ENCODE assay signal across 19 cellular contexts in the genomic region with DNA sequence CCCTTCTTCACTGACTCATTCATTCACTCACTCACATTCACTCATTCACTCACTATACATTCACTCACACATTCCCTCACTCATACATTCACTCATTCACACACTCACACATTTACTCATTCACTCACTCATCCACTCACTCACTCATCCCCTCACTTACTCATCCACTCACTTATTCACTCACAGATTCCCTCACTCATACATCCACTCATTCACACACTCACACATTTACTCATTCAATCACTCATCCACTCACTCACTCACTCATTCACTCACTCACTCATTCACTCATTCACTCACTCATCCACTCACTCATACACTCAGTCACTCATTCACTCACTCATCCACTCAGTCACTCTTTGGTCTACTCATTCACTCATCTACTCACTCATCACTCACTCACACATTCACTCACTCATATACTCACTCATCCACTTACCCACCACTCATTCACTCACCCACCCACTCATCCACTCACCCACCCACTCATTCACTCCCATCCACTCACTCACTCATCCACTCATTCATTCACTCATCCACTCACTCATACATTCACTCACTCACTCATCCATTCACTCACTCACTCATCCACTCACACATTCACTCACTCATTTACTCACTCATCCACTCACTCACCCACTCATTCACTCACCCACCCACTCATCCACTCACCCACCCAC. TPM values are rescaled to one million over a fixed set of nuclear protein-coding genes. Genes with fewer than 3 reads are reported as not detected.
A peak's percentile ranks its signal among the peaks of the same experiment; 100 is the strongest.
DNase-seq lines count a peak whose midpoint lies in the region; ATAC-seq lines count a peak whose summit lies in the region.
"Had no signal": no experiment of that assay in that cellular context is flagged by ENCODE, and none has a peak within 500 bp of the region (broad histone marks: within the 10 kb centered on the region; RNA-seq: fewer than 3 reads in every experiment).

No MANE protein-coding gene starts in this region.

- H3K4me3 Mint-ChIP-seq in activated naive CD4-positive, alpha-beta T cell treated with anti-CD3 and anti-CD28 coated beads for 36 hours = no peak overlapping the region
- H3K4me3 Mint-ChIP-seq: CD8-positive, alpha-beta memory T cell had no signal

- H3K4me1 Mint-ChIP-seq in activated naive CD4-positive, alpha-beta T cell treated with anti-CD3 and anti-CD28 coated beads for 36 hours (ENCODE audit: low read depth) = no peaks in the 10 kb centered on the region
- H3K4me1 Mint-ChIP-seq: CD8-positive, alpha-beta memory T cell had no signal

- DNase-seq in activated naive CD4-positive, alpha-beta T cell treated with anti-CD3 and anti-CD28 coated beads, Interleukin-2, amount 50 U/mL, for 72 hours (ENCODE audit: low spot score in 2 of 2) = no peak
- DNase-seq in activated naive CD4-positive, alpha-beta T cell treated with anti-CD3 and anti-CD28 coated beads for 36 hours = no peak
- DNase-seq in RKO (ENCODE audit: low spot score) (peak; percentile 51), 8988T (no peak)
- DNase-seq: C1 segment of cervical spinal cord, EL, KBM-7, NCI-H1694 treated with DMSO at 0.1 percent for 48 hours, NCI-H2107, NCI-H2227 treated with DMSO at 0.1 percent for 48 hours, NCI-H510A treated with DMSO at 0.1 percent for 48 hours, NCI-H774, OCI-M1, SIG-M5 had no signal

- H3K4me2 ChIP-seq in BLaER1 treated with 17β-estradiol and CSF1 and Interleukin-3, amounts not matched to agents 10 nM and 100 nM = peak overlapping the region in 7 of 11 experiments; percentile 14 to 91 (median 87); a peak in 9 of 22 replicates

- peaks cover 0 to 15% (median 8%) of the 10 kb centered on the region in 11 experiments; a peak in 9 of 22 replicates for H4K20me1 ChIP-seq in BLaER1 treated with 17β-estradiol and CSF1 and Interleukin-3, amounts not matched to agents 10 nM and 100 nM

- ATAC-seq in activated naive CD4-positive, alpha-beta T cell treated with anti-CD3 and anti-CD28 coated beads, Interleukin-2, amount 50 U/mL, for 72 hours = peak; percentile 73 to 76
- no peak for ATAC-seq in GM19455 (IDR thresholded peaks at IDR 0.05; ENCODE audit: unreplicated experiment)

- no peaks in the 10 kb centered on the region for H3K27me3 Mint-ChIP-seq in activated naive CD4-positive, alpha-beta T cell treated with anti-CD3 and anti-CD28 coated beads for 36 hours (ENCODE audit: low read depth)

- H3K27ac Mint-ChIP-seq in activated naive CD4-positive, alpha-beta T cell treated with anti-CD3 and anti-CD28 coated beads, Interleukin-2, amount 50 U/mL, for 72 hours = no peak overlapping the region
- no peak overlapping the region for H3K27ac Mint-ChIP-seq in activated naive CD4-positive, alpha-beta T cell treated with anti-CD3 and anti-CD28 coated beads for 36 hours
- H3K27ac Mint-ChIP-seq: CD8-positive, alpha-beta memory T cell had no signal

- H3K36me3 ChIP-seq in BLaER1 treated with 17β-estradiol and CSF1 and Interleukin-3, amounts not matched to agents 10 nM and 100 nM = peaks cover 0 to 3% (median 0%) of the 10 kb centered on the region in 11 experiments; a peak in 1 of 22 replicates
- H3K36me3 ChIP-seq in mucosa of rectum (ENCODE audit: control insufficient read depth in 2 of 2, insufficient read depth in 2 of 2, low read length in 2 of 2) = no peaks in the 10 kb centered on the region

- peaks cover 7 to 8% of the 10 kb centered on the region in 2 donors for H3K36me3 Mint-ChIP-seq in activated naive CD4-positive, alpha-beta T cell treated with anti-CD3 and anti-CD28 coated beads, Interleukin-2, amount 50 U/mL, for 72 hours
- no peaks in the 10 kb centered on the region for H3K36me3 Mint-ChIP-seq in activated naive CD4-positive, alpha-beta T cell treated with anti-CD3 and anti-CD28 coated beads for 36 hours (ENCODE audit: low read depth)

- no peak overlapping the region for H3K9ac ChIP-seq in BLaER1 treated with 17β-estradiol and CSF1 and Interleukin-3, amounts not matched to agents 10 nM and 100 nM
- no peak overlapping the region for H3K9ac ChIP-seq in mucosa of rectum (ENCODE audit: low read depth in 1 of 2, low read length in 2 of 2)

- no peak overlapping the region for H3K4me3 ChIP-seq in BLaER1 treated with 17β-estradiol and CSF1 and Interleukin-3, amounts not matched to agents 10 nM and 100 nM
- no peak overlapping the region for H3K4me3 ChIP-seq in mucosa of rectum (ENCODE audit: low read length in 2 of 2)

- no peak overlapping the region for H3K27ac ChIP-seq in BLaER1 treated with 17β-estradiol and CSF1 and Interleukin-3, amounts not matched to agents 10 nM and 100 nM
- peak overlapping the region; percentile 85 to 89 for H3K27ac ChIP-seq in mucosa of rectum (ENCODE audit: low read depth in 2 of 2, low read length in 2 of 2)
- H3K27ac ChIP-seq: RWPE1 had no signal

- intact Hi-C loops in activated naive CD4-positive, alpha-beta T cell treated with anti-CD3 and anti-CD28 coated beads for 36 hours (cut with micrococcal nuclease) = no loop called here

- H3K27me3 ChIP-seq in BLaER1 treated with 17β-estradiol and CSF1 and Interleukin-3, amounts not matched to agents 10 nM and 100 nM = no peaks in the 10 kb centered on the region; a peak in 1 of 22 replicates
- H3K27me3 ChIP-seq in mucosa of rectum (ENCODE audit: control insufficient read depth in 2 of 2, insufficient read depth in 2 of 2, low read length in 2 of 2) = no peaks in the 10 kb centered on the region

- H3K9me3 ChIP-seq in BLaER1 treated with 17β-estradiol and CSF1 and Interleukin-3, amounts not matched to agents 10 nM and 100 nM (replicated peaks in 1 of 11) = peaks cover 11 to 14% (median 13%) of the 10 kb centered on the region in 11 experiments; a peak in 21 of 22 replicates
- no peaks in the 10 kb centered on the region for H3K9me3 ChIP-seq in mucosa of rectum (ENCODE audit: control insufficient read depth in 2 of 2, low read length in 2 of 2)

- H3K9me3 Mint-ChIP-seq in activated naive CD4-positive, alpha-beta T cell treated with anti-CD3 and anti-CD28 coated beads, Interleukin-2, amount 50 U/mL, for 72 hours = peaks cover 13 to 14% of the 10 kb centered on the region in 2 donors
- H3K9me3 Mint-ChIP-seq in activated naive CD4-positive, alpha-beta T cell treated with anti-CD3 and anti-CD28 coated beads for 36 hours = peaks cover 10% of the 10 kb centered on the region

- peaks cover 22 to 51% (median 48%) of the 10 kb centered on the region in 10 experiments for H3K4me1 ChIP-seq in BLaER1 treated with 17β-estradiol and CSF1 and Interleukin-3, amounts not matched to agents 10 nM and 100 nM
- H3K4me1 ChIP-seq in mucosa of rectum (ENCODE audit: control insufficient read depth in 2 of 2, insufficient read depth in 2 of 2, low read length in 2 of 2) = peaks cover 39 to 55% of the 10 kb centered on the region in 2 donors

- CTCF ChIA-PET in activated naive CD4-positive, alpha-beta T cell treated with anti-CD3 and anti-CD28 coated beads for 36 hours (lab: Charles Lee) = no interaction called here

RNA-seq across cellular contexts. Expression of a gene that starts 27.2 kb away (rescaled TPM):
- total RNA-seq in activated naive CD4-positive, alpha-beta T cell treated with anti-CD3 and anti-CD28 coated beads, Interleukin-2, amount 50 U/mL, for 72 hours = 1 to 10 TPM; 2.6 to 3.8 TPM
- 1 to 10 TPM; 5.2 to 5.8 TPM for total RNA-seq in activated naive CD4-positive, alpha-beta T cell treated with anti-CD3 and anti-CD28 coated beads for 36 hours

Comparison
In these comparisons a context has a peak if more than half of its experiments do, and no peak if none do; other contexts are left out.
1. H3K27ac ChIP-seq: peak in mucosa of rectum (2 of 2); none in BLaER1 treated with 17β-estradiol and CSF1 and Interleukin-3, amounts not matched to agents 10 nM and 100 nM (0 of 11).